ENCODE assay signal across 13 cellular contexts in genomic region chr17:79985951-79986391, GRCh38.
"Had no signal": no experiment of that assay in that cellular context is flagged by ENCODE, and none has a peak within 500 bp of the region (broad histone marks: within the 10 kb centered on the region; RNA-seq: fewer than 3 reads in every experiment).

No MANE protein-coding gene starts in this region.

- H3K36me3 ChIP-seq: brain microvascular endothelial cell, pancreas, tibial nerve had no signal

- H3K9me3 Mint-ChIP-seq: activated CD4-positive, alpha-beta T cell treated with anti-CD3 and anti-CD28 coated beads, Interleukin-2, amount 10 ng/mL, durations not matched to agents 24 days and 14 days; activated naive CD4-positive, alpha-beta T cell treated with anti-CD3 and anti-CD28 coated beads, Interleukin-2, amount 10 ng/mL, durations not matched to agents 7 days and 5 days; activated T-helper 17 cell treated with anti-CD3 and anti-CD28 coated beads, Interleukin-2, amount 50 U/mL, for 72 hours; nephron progenitor cell; stimulated activated naive B cell treated with anti-CD40 and anti-IgM and Interleukin-4, amounts not matched to agents 10 μg/mL and 1 μg/mL and 100 μg/mL, for 72 hours; WTC11 had no signal

- H3K4me3 ChIP-seq: pancreas, smooth muscle cell, tibial nerve had no signal

- H3K9me3 ChIP-seq: pancreas, tibial nerve had no signal

- H3K27ac Mint-ChIP-seq: activated CD4-positive, alpha-beta T cell treated with anti-CD3 and anti-CD28 coated beads, Interleukin-2, amount 10 ng/mL, durations not matched to agents 24 days and 14 days; activated naive CD4-positive, alpha-beta T cell treated with anti-CD3 and anti-CD28 coated beads, Interleukin-2, amount 10 ng/mL, durations not matched to agents 7 days and 5 days; activated T-helper 17 cell treated with anti-CD3 and anti-CD28 coated beads, Interleukin-2, amount 50 U/mL, for 72 hours; nephron progenitor cell; stimulated activated naive B cell treated with anti-CD40 and anti-IgM and Interleukin-4, amounts not matched to agents 10 μg/mL and 1 μg/mL and 100 μg/mL, for 72 hours; T-helper 17 cell had no signal

- H3K4me2 ChIP-seq: smooth muscle cell had no signal

- DNase-seq: activated CD4-positive, alpha-beta T cell treated with anti-CD3 and anti-CD28 coated beads, Interleukin-2, amount 10 ng/mL, durations not matched to agents 24 days and 14 days; activated naive CD4-positive, alpha-beta T cell treated with anti-CD3 and anti-CD28 coated beads, Interleukin-2, amount 10 ng/mL, durations not matched to agents 7 days and 5 days; cerebellar nuclear complex; nephron progenitor cell; stimulated activated naive B cell treated with anti-CD40 and anti-IgM and Interleukin-4, amounts not matched to agents 10 μg/mL and 1 μg/mL and 100 μg/mL, for 72 hours; T-helper 17 cell had no signal

- H3K4me1 Mint-ChIP-seq: activated T-helper 17 cell treated with anti-CD3 and anti-CD28 coated beads, Interleukin-2, amount 50 U/mL, for 72 hours had no signal

- H3K27me3 Mint-ChIP-seq: activated T-helper 17 cell treated with anti-CD3 and anti-CD28 coated beads, Interleukin-2, amount 50 U/mL, for 72 hours had no signal

- FAIRE-seq: pancreas had no signal

- ATAC-seq: activated T-helper 17 cell treated with anti-CD3 and anti-CD28 coated beads, Interleukin-2, amount 50 U/mL, for 72 hours; left colon; stimulated activated naive B cell treated with anti-CD40 and anti-IgM and Interleukin-4, amounts not matched to agents 10 μg/mL and 1 μg/mL and 100 μg/mL, for 72 hours; T-helper 17 cell; WTC11 had no signal

- H3K27me3 ChIP-seq: brain microvascular endothelial cell, pancreas, tibial nerve had no signal

- H3K27ac ChIP-seq: brain microvascular endothelial cell, pancreas, tibial nerve had no signal

- H3K4me3 Mint-ChIP-seq: activated CD4-positive, alpha-beta T cell treated with anti-CD3 and anti-CD28 coated beads, Interleukin-2, amount 10 ng/mL, durations not matched to agents 24 days and 14 days; activated naive CD4-positive, alpha-beta T cell treated with anti-CD3 and anti-CD28 coated beads, Interleukin-2, amount 10 ng/mL, durations not matched to agents 7 days and 5 days; activated T-helper 17 cell treated with anti-CD3 and anti-CD28 coated beads, Interleukin-2, amount 50 U/mL, for 72 hours; nephron progenitor cell; stimulated activated naive B cell treated with anti-CD40 and anti-IgM and Interleukin-4, amounts not matched to agents 10 μg/mL and 1 μg/mL and 100 μg/mL, for 72 hours; T-helper 17 cell; WTC11 had no signal

- H3K36me3 Mint-ChIP-seq: activated naive CD4-positive, alpha-beta T cell treated with anti-CD3 and anti-CD28 coated beads, Interleukin-2, amount 10 ng/mL, durations not matched to agents 7 days and 5 days; stimulated activated naive B cell treated with anti-CD40 and anti-IgM and Interleukin-4, amounts not matched to agents 10 μg/mL and 1 μg/mL and 100 μg/mL, for 72 hours; WTC11 had no signal
